ENCODE assay signal across 22 cellular contexts in the genomic region with DNA sequence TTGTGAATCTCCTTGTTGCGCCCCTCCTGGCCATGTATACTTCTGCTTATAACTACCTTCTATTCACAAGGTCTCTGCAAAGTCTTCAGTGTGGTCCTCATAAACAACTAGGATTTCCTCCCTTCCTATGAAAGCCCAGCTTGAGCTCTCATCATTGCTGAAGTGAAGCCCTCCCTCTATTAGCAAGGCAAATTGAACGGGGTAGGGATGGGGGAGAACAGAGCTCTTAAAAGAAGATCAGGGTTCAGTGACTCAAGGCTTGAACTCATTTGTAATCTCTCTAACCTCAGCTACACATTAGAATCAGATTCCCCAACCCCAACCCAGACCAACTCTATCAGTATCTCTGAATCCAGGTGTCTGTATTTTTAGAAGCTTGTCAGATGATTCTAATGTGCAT.
"Had no signal": no experiment of that assay in that cellular context is flagged by ENCODE, and none has a peak within 500 bp of the region (broad histone marks: within the 10 kb centered on the region; RNA-seq: fewer than 3 reads in every experiment).

No MANE protein-coding gene starts in this region.

- H3K4me1 Mint-ChIP-seq: activated CD4-positive, alpha-beta T cell treated with anti-CD3 and anti-CD28 coated beads, Interleukin-2, amount 10 ng/mL, durations not matched to agents 7 days and 5 days had no signal

- H3K4me3 Mint-ChIP-seq: activated CD4-positive, alpha-beta T cell treated with anti-CD3 and anti-CD28 coated beads, Interleukin-2, amount 10 ng/mL, durations not matched to agents 7 days and 5 days; activated CD8-positive, alpha-beta T cell treated with anti-CD3 and anti-CD28 coated beads, Interleukin-2, amount 10 ng/mL, durations not matched to agents 7 days and 5 days; activated naive CD8-positive, alpha-beta T cell; central memory CD8-positive, alpha-beta T cell; natural killer cell treated with Interleukin-12 subunit alpha and Interleukin-12 subunit beta and Interleukin-15 and Interleukin-18, amount 100 ng/mL, for 72 hours had no signal

- H3K27me3 ChIP-seq: ascending aorta, right atrium auricular region, thyroid gland had no signal

- H3K36me3 ChIP-seq: adrenal gland, ascending aorta, pancreas, right atrium auricular region, spleen, thyroid gland, upper lobe of right lung had no signal

- ATAC-seq: activated CD8-positive, alpha-beta T cell treated with anti-CD3 and anti-CD28 coated beads, Interleukin-2, amount 10 ng/mL, durations not matched to agents 7 days and 5 days; foreskin keratinocyte; left ventricle myocardium superior; natural killer cell treated with Interleukin-12 subunit alpha and Interleukin-12 subunit beta and Interleukin-15 and Interleukin-18, amount 100 ng/mL, for 72 hours; pancreas; psoas muscle; stimulated activated naive CD8-positive, alpha-beta T cell treated with anti-CD3 and anti-CD28 coated beads, Interleukin-15, Interleukin-2, amounts not matched to agents 100 U/mL and 50 U/mL, for 24 hours; upper lobe of right lung had no signal

- H3K27ac ChIP-seq: adrenal gland, ascending aorta, foreskin keratinocyte, pancreas, psoas muscle, right atrium auricular region, spleen, thyroid gland, upper lobe of right lung, VCaP had no signal

- H3K36me3 Mint-ChIP-seq: natural killer cell treated with Interleukin-12 subunit alpha and Interleukin-12 subunit beta and Interleukin-15 and Interleukin-18, amount 100 ng/mL, for 72 hours had no signal

- H3K9me3 Mint-ChIP-seq: central memory CD8-positive, alpha-beta T cell; natural killer cell treated with Interleukin-12 subunit alpha and Interleukin-12 subunit beta and Interleukin-15 and Interleukin-18, amount 100 ng/mL, for 72 hours had no signal

- DNase-seq: activated CD4-positive, alpha-beta T cell treated with anti-CD3 and anti-CD28 coated beads, Interleukin-2, amount 10 ng/mL, durations not matched to agents 7 days and 5 days; activated CD4-positive, CD25-positive, alpha-beta regulatory T cell treated with anti-CD3 and anti-CD28 coated beads, Interleukin-2, amount 50 U/mL, for 72 hours; activated CD8-positive, alpha-beta T cell treated with anti-CD3 and anti-CD28 coated beads, Interleukin-2, amount 10 ng/mL, durations not matched to agents 7 days and 5 days; activated T-cell treated with anti-CD3 and anti-CD28 coated beads, Interleukin-2, amount 50 U/mL, for 1 hour; adrenal gland; effector memory CD4-positive, alpha-beta T cell; foreskin keratinocyte; left ventricle myocardium superior; mammary epithelial cell; pancreas; psoas muscle; spleen; stimulated activated CD4-positive, alpha-beta T cell treated with anti-CD3 and anti-CD28 coated beads, Interleukin-4, amount 100 ng/mL, for 1 hour; stimulated activated naive CD8-positive, alpha-beta T cell treated with anti-CD3 and anti-CD28 coated beads, Interleukin-15, Interleukin-2, amounts not matched to agents 100 U/mL and 50 U/mL, for 24 hours; thyroid gland; upper lobe of right lung had no signal

- H3K27ac Mint-ChIP-seq: activated CD4-positive, alpha-beta T cell treated with anti-CD3 and anti-CD28 coated beads, Interleukin-2, amount 10 ng/mL, durations not matched to agents 7 days and 5 days; activated CD8-positive, alpha-beta T cell treated with anti-CD3 and anti-CD28 coated beads, Interleukin-2, amount 10 ng/mL, durations not matched to agents 7 days and 5 days; activated naive CD8-positive, alpha-beta T cell; natural killer cell treated with Interleukin-12 subunit alpha and Interleukin-12 subunit beta and Interleukin-15 and Interleukin-18, amount 100 ng/mL, for 72 hours had no signal

- H3K4me1 ChIP-seq: adrenal gland, ascending aorta, foreskin keratinocyte, pancreas, psoas muscle, right atrium auricular region, spleen, thyroid gland, upper lobe of right lung had no signal

- H3K4me3 ChIP-seq: adrenal gland, ascending aorta, pancreas, psoas muscle, right atrium auricular region, spleen, thyroid gland, upper lobe of right lung had no signal

- H3K9me3 ChIP-seq: adrenal gland, ascending aorta, pancreas, psoas muscle, right atrium auricular region, thyroid gland, upper lobe of right lung had no signal
